22 cellular contexts compared by ENCODE assay signal in the genomic region with DNA sequence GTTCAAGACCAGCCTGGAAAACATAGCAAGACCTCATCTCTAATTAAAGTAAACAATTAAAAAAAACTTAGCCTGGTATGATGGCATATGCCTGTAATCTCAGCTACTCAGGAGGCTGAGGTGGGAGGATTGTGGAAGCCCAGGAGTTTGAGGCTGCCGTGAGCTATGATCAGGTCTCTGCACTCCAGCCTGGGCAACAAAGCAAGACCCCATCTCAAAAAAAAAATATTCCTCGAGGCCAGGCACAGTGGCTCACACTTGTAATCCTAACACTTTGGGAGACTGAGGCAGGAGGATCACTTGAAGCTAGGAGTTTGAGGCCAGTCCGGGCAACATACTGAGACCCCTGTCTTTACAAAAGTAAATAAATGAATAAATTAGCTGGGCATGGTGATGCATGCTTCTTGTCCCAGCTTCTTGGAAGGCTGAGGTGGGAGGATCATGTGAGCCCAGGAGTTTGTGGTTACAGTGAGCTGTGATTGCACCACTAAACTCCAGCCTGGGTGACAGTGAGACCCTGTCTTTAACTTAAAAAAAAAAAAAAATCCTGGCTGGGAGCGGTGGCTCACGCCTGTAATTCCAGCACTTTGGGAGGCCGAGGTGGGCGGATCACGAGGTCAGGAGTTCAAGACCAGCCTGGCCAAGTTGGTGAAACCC. TPM values are rescaled to one million over a fixed set of nuclear protein-coding genes. Genes with fewer than 3 reads are reported as not detected.
"Had no signal": no experiment of that assay in that cellular context is flagged by ENCODE, and none has a peak within 500 bp of the region (broad histone marks: within the 10 kb centered on the region; RNA-seq: fewer than 3 reads in every experiment).

No MANE protein-coding gene starts in this region.

- H3K36me3 Mint-ChIP-seq: activated naive CD4-positive, alpha-beta T cell treated with anti-CD3 and anti-CD28 coated beads, Interleukin-2, amount 50 U/mL, for 24 hours; memory B cell; stimulated activated effector memory CD8-positive, alpha-beta T cell treated with anti-CD3 and anti-CD28 coated beads, Interleukin-12 subunit alpha, Interleukin-12 subunit beta, amount 100 ng/mL, for 72 hours had no signal

- H3K27ac Mint-ChIP-seq: activated CD8-positive, alpha-beta T cell treated with anti-CD3 and anti-CD28 coated beads, Interleukin-2, amount 10 ng/mL, durations not matched to agents 7 days and 5 days; activated naive CD4-positive, alpha-beta T cell treated with anti-CD3 and anti-CD28 coated beads, Interleukin-2, amount 50 U/mL, for 24 hours; memory B cell; nephron; stimulated activated effector memory CD8-positive, alpha-beta T cell treated with anti-CD3 and anti-CD28 coated beads, Interleukin-12 subunit alpha, Interleukin-12 subunit beta, amount 100 ng/mL, for 72 hours had no signal

- H3K4me3 Mint-ChIP-seq: activated CD8-positive, alpha-beta T cell treated with anti-CD3 and anti-CD28 coated beads, Interleukin-2, amount 10 ng/mL, durations not matched to agents 7 days and 5 days; activated naive CD4-positive, alpha-beta T cell treated with anti-CD3 and anti-CD28 coated beads, Interleukin-2, amount 50 U/mL, for 24 hours; memory B cell; nephron; stimulated activated effector memory CD8-positive, alpha-beta T cell treated with anti-CD3 and anti-CD28 coated beads, Interleukin-12 subunit alpha, Interleukin-12 subunit beta, amount 100 ng/mL, for 72 hours; stimulated activated naive CD8-positive, alpha-beta T cell treated with anti-CD3 and anti-CD28 coated beads, Interleukin-15, amount 100 ng/mL, for 72 hours had no signal

- H3K27me3 Mint-ChIP-seq: activated naive CD4-positive, alpha-beta T cell treated with anti-CD3 and anti-CD28 coated beads, Interleukin-2, amount 50 U/mL, for 24 hours had no signal

- ATAC-seq: activated CD8-positive, alpha-beta T cell treated with anti-CD3 and anti-CD28 coated beads, Interleukin-2, amount 10 ng/mL, durations not matched to agents 7 days and 5 days; esophagus mucosa; gastroesophageal sphincter; left colon; stimulated activated effector memory CD8-positive, alpha-beta T cell treated with anti-CD3 and anti-CD28 coated beads, Interleukin-12 subunit alpha, Interleukin-12 subunit beta, amount 100 ng/mL, for 72 hours; stimulated activated naive CD8-positive, alpha-beta T cell treated with anti-CD3 and anti-CD28 coated beads, Interleukin-15, amount 100 ng/mL, for 72 hours had no signal

- H3K9me3 Mint-ChIP-seq: activated naive CD4-positive, alpha-beta T cell treated with anti-CD3 and anti-CD28 coated beads, Interleukin-2, amount 50 U/mL, for 24 hours; memory B cell; nephron; stimulated activated effector memory CD8-positive, alpha-beta T cell treated with anti-CD3 and anti-CD28 coated beads, Interleukin-12 subunit alpha, Interleukin-12 subunit beta, amount 100 ng/mL, for 72 hours; stimulated activated naive CD8-positive, alpha-beta T cell treated with anti-CD3 and anti-CD28 coated beads, Interleukin-15, amount 100 ng/mL, for 72 hours had no signal

- H3K4me1 Mint-ChIP-seq: activated naive CD4-positive, alpha-beta T cell treated with anti-CD3 and anti-CD28 coated beads, Interleukin-2, amount 50 U/mL, for 24 hours; memory B cell; nephron; stimulated activated effector memory CD8-positive, alpha-beta T cell treated with anti-CD3 and anti-CD28 coated beads, Interleukin-12 subunit alpha, Interleukin-12 subunit beta, amount 100 ng/mL, for 72 hours; stimulated activated naive CD8-positive, alpha-beta T cell treated with anti-CD3 and anti-CD28 coated beads, Interleukin-15, amount 100 ng/mL, for 72 hours had no signal

- DNase-seq: activated CD4-positive, alpha-beta T cell treated with anti-CD3 and anti-CD28 coated beads for 1 hour; activated CD4-positive, alpha-beta T cell treated with anti-CD3 and anti-CD28 coated beads, Interleukin-2, amount 50 U/mL, for 1 hour; activated CD8-positive, alpha-beta T cell treated with anti-CD3 and anti-CD28 coated beads, Interleukin-2, amount 10 ng/mL, durations not matched to agents 7 days and 5 days; activated gamma-delta T cell treated with Interleukin-2 at 50 U/mL for 16 hours; brain microvascular endothelial cell; caudate nucleus; effector memory CD4-positive, alpha-beta T cell; head of caudate nucleus; left colon; ovary; stimulated activated CD4-positive, alpha-beta T cell treated with anti-CD3 and anti-CD28 coated beads, Interleukin-1b, Interleukin-23, amount 100 ng/mL, for 48 hours; stimulated activated naive CD8-positive, alpha-beta T cell treated with anti-CD3 and anti-CD28 coated beads, Interleukin-15, amount 100 ng/mL, for 72 hours; tibial artery had no signal

RNA-seq across cellular contexts. Expression of gene C2, which starts 9.3 kb away (rescaled TPM):
- total RNA-seq: dermis microvascular lymphatic vessel endothelial cell had no signal

RNA-seq across cellular contexts. Expression of gene CFB, which starts 27.7 kb away (rescaled TPM):
- total RNA-seq: T-helper 2 cell treated with Interferon-gamma antibody and Interleukin-4, amounts not matched to agents 100 ng/mL and 5 ng/mL, for 36 hours had no signal

RNA-seq across cellular contexts. Expression of gene SLC44A4, which starts 39.4 kb away (rescaled TPM):
- total RNA-seq: right atrium auricular region; T-helper 2 cell treated with Interferon-gamma antibody and Interleukin-4, amounts not matched to agents 100 ng/mL and 5 ng/mL, for 36 hours had no signal
